ENCODE assay signal across 22 cellular contexts in the genomic region with DNA sequence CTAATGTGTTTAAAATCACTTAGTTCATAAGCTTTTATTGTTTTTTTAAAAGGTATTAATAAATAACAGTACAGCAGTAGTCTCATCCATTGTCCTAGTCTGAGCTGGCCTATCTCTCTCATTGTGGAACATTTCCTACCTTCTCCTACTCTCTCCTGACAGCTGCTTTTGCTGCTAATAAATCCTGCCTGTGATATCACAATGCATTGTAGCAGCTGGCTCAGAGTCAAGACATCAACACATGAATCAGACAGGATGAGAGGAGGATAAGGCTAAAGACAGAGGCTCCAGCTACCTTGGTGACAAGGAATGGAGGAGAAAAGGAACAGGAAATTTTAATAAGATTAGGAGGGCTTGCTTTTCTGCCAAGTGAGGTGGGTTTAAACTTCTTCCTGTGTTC.
"Had no signal": no experiment of that assay in that cellular context is flagged by ENCODE, and none has a peak within 500 bp of the region (broad histone marks: within the 10 kb centered on the region; RNA-seq: fewer than 3 reads in every experiment).

No MANE protein-coding gene starts in this region.

- H3K9me3 ChIP-seq: heart left ventricle, lower lobe of right lung, sigmoid colon, stomach, transverse colon had no signal

- H3K4me1 ChIP-seq: heart left ventricle, lower lobe of right lung, sigmoid colon, stomach, transverse colon had no signal

- H3K9me3 Mint-ChIP-seq: activated T-cell treated with anti-CD3 and anti-CD28 coated beads, Interleukin-2, amount 50 U/mL, for 24 hours; activated T-helper 17 cell treated with anti-CD3 and anti-CD28 coated beads, Interleukin-2, amount 50 U/mL, for 72 hours had no signal

- H3K27ac Mint-ChIP-seq: activated naive CD4-positive, alpha-beta T cell treated with anti-CD3 and anti-CD28 coated beads, Interleukin-2, amount 50 U/mL, for 72 hours; activated T-cell treated with anti-CD3 and anti-CD28 coated beads, Interleukin-2, amount 50 U/mL, for 24 hours; activated T-helper 17 cell treated with anti-CD3 and anti-CD28 coated beads, Interleukin-2, amount 50 U/mL, for 72 hours; naive B cell; stimulated activated memory B cell treated with anti-CD40 and anti-IgM and Interleukin-4, amounts not matched to agents 10 μg/mL and 1 μg/mL and 100 μg/mL, for 72 hours had no signal

- H3K36me3 Mint-ChIP-seq: activated naive CD4-positive, alpha-beta T cell treated with anti-CD3 and anti-CD28 coated beads, Interleukin-2, amount 50 U/mL, for 72 hours; brain; naive B cell; stimulated activated memory B cell treated with anti-CD40 and anti-IgM and Interleukin-4, amounts not matched to agents 10 μg/mL and 1 μg/mL and 100 μg/mL, for 72 hours had no signal

- DNase-seq: activated CD4-positive, alpha-beta T cell treated with anti-CD3 and anti-CD28 coated beads for 1 hour; activated CD4-positive, alpha-beta T cell treated with anti-CD3 and anti-CD28 coated beads, Interleukin-2, amount 50 U/mL, for 4 hours; activated CD8-positive, alpha-beta memory T cell treated with anti-CD3 and anti-CD28 coated beads for 24 hours; activated CD8-positive, alpha-beta memory T cell treated with anti-CD3 and anti-CD28 coated beads, Interleukin-2, amount 50 U/mL, for 4 hours; activated T-cell treated with anti-CD3 and anti-CD28 coated beads, Interleukin-2, amount 50 U/mL, for 24 hours; aorta; heart left ventricle; lower lobe of right lung; naive B cell; retina; sigmoid colon; stimulated activated CD4-positive, alpha-beta T cell treated with anti-CD3 and anti-CD28 coated beads, Interleukin-15, amount 100 ng/mL, for 24 hours; stomach; transverse colon had no signal

- H3K36me3 ChIP-seq: heart left ventricle, lower lobe of right lung, sigmoid colon, stomach, transverse colon had no signal

- H3K27me3 ChIP-seq: sigmoid colon, stomach, transverse colon had no signal

- H3K4me3 Mint-ChIP-seq: activated T-cell treated with anti-CD3 and anti-CD28 coated beads, Interleukin-2, amount 50 U/mL, for 24 hours; activated T-helper 17 cell treated with anti-CD3 and anti-CD28 coated beads, Interleukin-2, amount 50 U/mL, for 72 hours; brain; naive B cell; neural crest cell; stimulated activated memory B cell treated with anti-CD40 and anti-IgM and Interleukin-4, amounts not matched to agents 10 μg/mL and 1 μg/mL and 100 μg/mL, for 72 hours had no signal

- H3K27me3 Mint-ChIP-seq: stimulated activated memory B cell treated with anti-CD40 and anti-IgM and Interleukin-4, amounts not matched to agents 10 μg/mL and 1 μg/mL and 100 μg/mL, for 72 hours had no signal

- H3K4me3 ChIP-seq: heart left ventricle, lower lobe of right lung, sigmoid colon, smooth muscle cell, stomach, transverse colon had no signal

- H3K4me1 Mint-ChIP-seq: activated T-helper 17 cell treated with anti-CD3 and anti-CD28 coated beads, Interleukin-2, amount 50 U/mL, for 72 hours; naive B cell; stimulated activated memory B cell treated with anti-CD40 and anti-IgM and Interleukin-4, amounts not matched to agents 10 μg/mL and 1 μg/mL and 100 μg/mL, for 72 hours had no signal

- ATAC-seq: activated naive CD4-positive, alpha-beta T cell treated with anti-CD3 and anti-CD28 coated beads, Interleukin-2, amount 50 U/mL, for 72 hours; activated T-helper 17 cell treated with anti-CD3 and anti-CD28 coated beads, Interleukin-2, amount 50 U/mL, for 72 hours; heart left ventricle; left lobe of liver; lower lobe of right lung; stimulated activated memory B cell treated with anti-CD40 and anti-IgM and Interleukin-4, amounts not matched to agents 10 μg/mL and 1 μg/mL and 100 μg/mL, for 72 hours had no signal

- H3K27ac ChIP-seq: epithelial cell of prostate, heart left ventricle, lower lobe of right lung, sigmoid colon, stomach, transverse colon had no signal
